ENCODE assay signal across 32 cellular contexts in the genomic region with DNA sequence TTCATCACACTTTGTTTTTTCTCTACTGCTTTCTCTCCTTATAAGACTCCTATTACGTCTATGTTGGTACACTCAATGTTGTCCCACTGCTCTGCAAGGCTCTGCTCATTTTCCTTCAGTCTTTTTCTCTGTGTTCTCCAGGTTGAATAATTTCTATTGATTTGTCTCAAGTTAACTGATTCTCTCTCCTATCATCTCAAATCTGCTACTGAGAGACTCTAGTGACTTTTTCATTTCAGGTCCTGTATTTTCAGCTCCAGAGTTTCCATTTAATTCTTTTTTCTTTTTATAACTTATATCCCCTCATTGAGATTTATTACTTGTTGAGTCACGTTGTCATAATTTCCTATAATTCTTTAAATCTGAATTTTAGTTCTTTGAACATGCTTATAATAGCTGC.
"Had no signal": no experiment of that assay in that cellular context is flagged by ENCODE, and none has a peak within 500 bp of the region (broad histone marks: within the 10 kb centered on the region; RNA-seq: fewer than 3 reads in every experiment).

No MANE protein-coding gene starts in this region.

- ATAC-seq: activated naive CD4-positive, alpha-beta T cell treated with anti-CD3 and anti-CD28 coated beads, Interleukin-2, amount 50 U/mL, for 72 hours; activated naive CD8-positive, alpha-beta T cell treated with anti-CD3 and anti-CD28 coated beads, Interleukin-2, amount 50 U/mL, for 24 hours; activated T-cell treated with anti-CD3 and anti-CD28 coated beads, Interleukin-2, amount 50 U/mL, for 4 hours; activated T-cell treated with anti-CD3 and anti-CD28 coated beads, Interleukin-2, amount 50 U/mL, for 72 hours; activated T-helper 17 cell treated with anti-CD3 and anti-CD28 coated beads, Interleukin-2, amount 50 U/mL, for 72 hours; body of pancreas had no signal

- H3K36me3 ChIP-seq: adrenal gland, ascending aorta, brain microvascular endothelial cell, breast epithelium, cardiac muscle cell had no signal

- H3K4me1 ChIP-seq: adrenal gland, ascending aorta, body of pancreas, breast epithelium had no signal

- H3K9me3 ChIP-seq: adrenal gland, ascending aorta, body of pancreas, breast epithelium had no signal

- DNase-seq: activated effector memory CD4-positive, alpha-beta T cell treated with anti-CD3 and anti-CD28 coated beads, Interleukin-2, amount 50 U/mL, for 16 hours; activated effector memory CD4-positive, alpha-beta T cell treated with Interleukin-2 at 50 U/mL for 16 hours; activated gamma-delta T cell; activated gamma-delta T cell treated with Interleukin-2 at 50 U/mL for 16 hours; activated naive CD4-positive, alpha-beta T cell; activated naive CD4-positive, alpha-beta T cell treated with anti-CD3 and anti-CD28 coated beads for 36 hours; activated naive CD4-positive, alpha-beta T cell treated with anti-CD3 and anti-CD28 coated beads, Interleukin-2, amount 10 ng/mL, durations not matched to agents 7 days and 5 days; activated naive CD4-positive, alpha-beta T cell treated with anti-CD3 and anti-CD28 coated beads, Interleukin-2, amount 50 U/mL, for 16 hours; activated naive CD4-positive, alpha-beta T cell treated with Interleukin-2 at 50 U/mL for 16 hours; activated naive CD8-positive, alpha-beta T cell treated with anti-CD3 and anti-CD28 coated beads for 36 hours; activated naive CD8-positive, alpha-beta T cell treated with anti-CD3 and anti-CD28 coated beads, Interleukin-2, amount 10 ng/mL, durations not matched to agents 7 days and 5 days; activated naive CD8-positive, alpha-beta T cell treated with anti-CD3 and anti-CD28 coated beads, Interleukin-2, amount 50 U/mL, for 24 hours; activated T-cell treated with anti-CD3 and anti-CD28 coated beads, Interleukin-2, amount 50 U/mL, for 1 hour; activated T-cell treated with anti-CD3 and anti-CD28 coated beads, Interleukin-2, amount 50 U/mL, for 24 hours; activated T-cell treated with anti-CD3 and anti-CD28 coated beads, Interleukin-2, amount 50 U/mL, for 4 hours; activated T-cell treated with anti-CD3 and anti-CD28 coated beads, Interleukin-2, amount 50 U/mL, for 48 hours; activated T-cell treated with anti-CD3 and anti-CD28 coated beads, Interleukin-2, amount 50 U/mL, for 72 hours; adrenal gland; amniotic stem cell; amygdala; anterior cingulate cortex; aorta; body of pancreas; brain microvascular endothelial cell; caudate nucleus; central memory CD4-positive, alpha-beta T cell; cerebellar nuclear complex had no signal

- H3K27ac ChIP-seq: adrenal gland, ascending aorta, body of pancreas, brain microvascular endothelial cell, breast epithelium, cardiac muscle cell had no signal

- H3K27me3 ChIP-seq: adrenal gland, ascending aorta, body of pancreas, brain microvascular endothelial cell, breast epithelium, cardiac muscle cell had no signal

- H3K4me3 ChIP-seq: adrenal gland, ascending aorta, body of pancreas, breast epithelium, cardiac muscle cell had no signal
